18 cellular contexts compared by ENCODE assay signal in genomic region chr2:151251012-151251411, GRCh38.
A peak's percentile ranks its signal among the peaks of the same experiment; 100 is the strongest.
DNase-seq lines count a peak whose midpoint lies in the region; ATAC-seq and TF ChIP-seq lines count a peak whose summit lies in the region.
"Had no signal": no experiment of that assay in that cellular context is flagged by ENCODE, and none has a peak within 500 bp of the region (broad histone marks: within the 10 kb centered on the region; RNA-seq: fewer than 3 reads in every experiment).

No MANE protein-coding gene starts in this region.

- H3K9me3 ChIP-seq in HAP-1, result no peaks in the 10 kb centered on the region

- H3K4me3 ChIP-seq in retinal pigment epithelial cell (ENCODE audit: low read length) (no peak overlapping the region), HAP-1 (no peak overlapping the region)
- H3K4me3 ChIP-seq: ascending aorta, gastroesophageal sphincter, K562, lung had no signal

- in situ Hi-C loops in HAP-1 (cut with MboI; ENCODE audit: low sequenced_read_pairs), result no loop called here

- no peaks in the 10 kb centered on the region for H3K27me3 ChIP-seq in HAP-1 (ENCODE audit: low read depth)
- H3K27me3 ChIP-seq: ascending aorta, gastroesophageal sphincter had no signal

- ATAC-seq in SK-N-SH treated with all-trans-retinoic acid at 6 μM for 48 hours (peak; percentile 46; the same call in 2 of the 3 replicates), GM19397 (IDR thresholded peaks at IDR 0.05; ENCODE audit: unreplicated experiment) (no peak), HG03175 (IDR thresholded peaks at IDR 0.05; ENCODE audit: unreplicated experiment) (no peak), HG03196 (IDR thresholded peaks at IDR 0.05; ENCODE audit: unreplicated experiment) (no peak)
- ATAC-seq: gastroesophageal sphincter; K562; natural killer cell treated with Interleukin-12 subunit alpha and Interleukin-12 subunit beta and Interleukin-15 and Interleukin-18, amount 100 ng/mL, for 72 hours had no signal

- peak; percentile 50 for DNase-seq in ELR (ENCODE audit: low read depth)
- DNase-seq in fibroblast of gingiva (ENCODE audit: low read depth), result peak; percentile 83
- DNase-seq in retinal pigment epithelial cell (ENCODE audit: low read depth), result peak; percentile 82
- no peak for DNase-seq in HAP-1 (ENCODE audit: low spot score in 2 of 2)
- DNase-seq: activated B cell treated with CpG ODN at 0.5 μM for 24 hours; CD4-positive, alpha-beta T cell; GDM1; NCI-H1105 treated with DMSO at 0.1 percent for 48 hours; NCI-H2171 treated with DMSO at 0.1 percent for 48 hours had no signal

- no peaks in the 10 kb centered on the region for H3K4me1 ChIP-seq in HAP-1
- H3K4me1 ChIP-seq: ascending aorta, gastroesophageal sphincter had no signal

- TF ChIP-seq CTCF in retinal pigment epithelial cell (conservative IDR thresholded peaks at IDR 0.05; ENCODE audit: low read depth, low read length), result no peak

- H3K36me3 ChIP-seq in HAP-1 (replicated peaks), result no peaks in the 10 kb centered on the region

TF ChIP-seq in SK-N-SH treated with all-trans-retinoic acid at 6 μM for 48 hours, 23 proteins besides CTCF, POLR2A, EP300 and RAD21:
- TF ChIP-seq PATZ1 (CRISPR knock-in tag; IDR thresholded peaks at IDR 0.05; ENCODE audit: borderline replicate concordance) (no peak), ISL1 (CRISPR knock-in tag; IDR thresholded peaks at IDR 0.05) (0 out of 2 replicates have a peak, but pooled peaks have one; percentile 18), SNAI2 (CRISPR knock-in tag; IDR thresholded peaks at IDR 0.05) (no peak)

Comparison
In these comparisons a context has a peak if more than half of its experiments do, and no peak if none do; other contexts are left out.
1. DNase-seq: peak in ELR (single experiment), fibroblast of gingiva (single experiment) and retinal pigment epithelial cell (single experiment); none in HAP-1 (0 of 2).